In genomic region chr10:113965077-113965476, GRCh38 we compare ENCODE assay signal across 1 cellular context.
TF ChIP-seq lines count a peak whose summit lies in the region.

No MANE protein-coding gene starts in this region.

TF ChIP-seq in GM23338, 12 proteins besides CTCF, POLR2A, EP300 and RAD21 (continued from another document):
- TF ChIP-seq ETS1 (IDR thresholded peaks at IDR 0.05), result no peak
- no peak for TF ChIP-seq ZNF462 (CRISPR knock-in tag; IDR thresholded peaks at IDR 0.05)
- TF ChIP-seq NANOG (IDR thresholded peaks at IDR 0.05; ENCODE audit: borderline replicate concordance), result no peak
- TF ChIP-seq EZH2phosphoT487 (IDR thresholded peaks at IDR 0.05; ENCODE audit: unreplicated experiment), result no peak
